In genomic region chr3:4438296-4438695, GRCh38 we compare ENCODE assay signal across 23 cellular contexts. TPM values are rescaled to one million over a fixed set of nuclear protein-coding genes. Genes with fewer than 3 reads are reported as not detected.
A peak's percentile ranks its signal among the peaks of the same experiment; 100 is the strongest.
DNase-seq lines count a peak whose midpoint lies in the region; ATAC-seq and TF ChIP-seq lines count a peak whose summit lies in the region.
"Had no signal": no experiment of that assay in that cellular context is flagged by ENCODE, and none has a peak within 500 bp of the region (broad histone marks: within the 10 kb centered on the region; RNA-seq: fewer than 3 reads in every experiment).

No MANE protein-coding gene starts in this region.

- H3K4me1 ChIP-seq in PC-3 (ENCODE audit: insufficient read depth, low read length) (peaks cover 10% of the 10 kb centered on the region), foreskin keratinocyte (no peaks in the 10 kb centered on the region), trophoblast cell (ENCODE audit: control insufficient read depth in 1 of 2, insufficient read depth in 2 of 2, low read length in 2 of 2) (no peaks in the 10 kb centered on the region)
- H3K4me1 ChIP-seq: BLaER1, Peyer's patch had no signal

- H3K23ac ChIP-seq in trophoblast cell (ENCODE audit: low read length) = no peak overlapping the region

- H2AFZ ChIP-seq in PC-3 (ENCODE audit: low read length) (no peak overlapping the region), trophoblast cell (ENCODE audit: insufficient read depth, low read length, poor library complexity) (no peak overlapping the region)

- no peaks in the 10 kb centered on the region for H3K9me3 Mint-ChIP-seq in Calu3 (ENCODE audit: low read depth, unreplicated experiment)
- no peaks in the 10 kb centered on the region for H3K9me3 Mint-ChIP-seq in activated T-cell treated with anti-CD3 and anti-CD28 coated beads, Interleukin-2, amount 50 U/mL, for 4 hours
- H3K9me3 Mint-ChIP-seq: CD4-positive, CD25-positive, alpha-beta regulatory T cell had no signal

- H3K36me3 ChIP-seq in PC-3 (ENCODE audit: low read depth, low read length) (peaks cover 2% of the 10 kb centered on the region; the same call in 1 of the 2 replicates), trophoblast cell (ENCODE audit: control insufficient read depth in 1 of 2, insufficient read depth in 2 of 2, low read length in 2 of 2) (no peaks in the 10 kb centered on the region)

- H3K27me3 Mint-ChIP-seq in Calu3 (ENCODE audit: unreplicated experiment) = no peaks in the 10 kb centered on the region
- no peaks in the 10 kb centered on the region for H3K27me3 Mint-ChIP-seq in activated T-cell treated with anti-CD3 and anti-CD28 coated beads, Interleukin-2, amount 50 U/mL, for 4 hours (ENCODE audit: low read depth)
- H3K27me3 Mint-ChIP-seq: CD4-positive, CD25-positive, alpha-beta regulatory T cell had no signal

- H3K9ac ChIP-seq in PC-3 (ENCODE audit: low read length) (no peak overlapping the region), trophoblast cell (ENCODE audit: low read length) (no peak overlapping the region)
- H3K9ac ChIP-seq: BLaER1, SK-N-SH had no signal

- no peak overlapping the region for H3K27ac ChIP-seq in PC-3 (ENCODE audit: low read length)
- H3K27ac ChIP-seq in foreskin keratinocyte = no peak overlapping the region
- H3K27ac ChIP-seq in trophoblast cell (ENCODE audit: low read depth, low read length) = no peak overlapping the region
- H3K27ac ChIP-seq: BLaER1, Peyer's patch had no signal

- no peak overlapping the region for H3K4ac ChIP-seq in trophoblast cell (ENCODE audit: low read depth, low read length)

- WGBS in trophoblast cell (ENCODE audit: extremely low coverage, insufficient coverage, insufficient read length) = no CpG with 5 or more reads among the region's 1 CpG

- H2BK5ac ChIP-seq in trophoblast cell (ENCODE audit: low read depth, low read length, poor library complexity) = no peak overlapping the region

- TF ChIP-seq CTCF in Calu3 (IDR thresholded peaks at IDR 0.05; ENCODE audit: unreplicated experiment) = no peak
- no peak for TF ChIP-seq CTCF in PC-3 (conservative IDR thresholded peaks at IDR 0.05; ENCODE audit: low read depth, low read length)
- TF ChIP-seq CTCF in foreskin keratinocyte (conservative IDR thresholded peaks at IDR 0.05) = no peak

- ATAC-seq in PC-3 = peak; percentile 46
- ATAC-seq in foreskin keratinocyte = peak; percentile 50
- ATAC-seq in activated T-cell treated with anti-CD3 and anti-CD28 coated beads, Interleukin-2, amount 50 U/mL, for 4 hours = no peak
- no peak for ATAC-seq in GM18867 (IDR thresholded peaks at IDR 0.05; ENCODE audit: unreplicated experiment)
- no peak for ATAC-seq in HG03196 (IDR thresholded peaks at IDR 0.05; ENCODE audit: unreplicated experiment)
- ATAC-seq: K562 had no signal

- no peak overlapping the region for H4K12ac ChIP-seq in trophoblast cell (ENCODE audit: low read depth, low read length)

- no peaks in the 10 kb centered on the region for H3K9me2 ChIP-seq in PC-3 (replicated peaks; ENCODE audit: low read length)
- H3K9me2 ChIP-seq: SK-N-SH had no signal

- peaks cover 3% of the 10 kb centered on the region for H3K79me1 ChIP-seq in trophoblast cell (ENCODE audit: low read length)

- H3K4me2 ChIP-seq in PC-3 (ENCODE audit: low read length) (peak overlapping the region; percentile 24; the same call in 1 of the 2 replicates), trophoblast cell (ENCODE audit: low read length) (no peak overlapping the region)
- H3K4me2 ChIP-seq: BLaER1, SK-N-SH had no signal

- H2AK5ac ChIP-seq in trophoblast cell (ENCODE audit: low read length) = no peak overlapping the region

- H2BK12ac ChIP-seq in trophoblast cell (ENCODE audit: low read length) = no peak overlapping the region

- H4K91ac ChIP-seq in trophoblast cell (ENCODE audit: low read depth, low read length) = no peak overlapping the region

- no peaks in the 10 kb centered on the region for H3K9me3 ChIP-seq in PC-3 (ENCODE audit: low read length)
- no peaks in the 10 kb centered on the region for H3K9me3 ChIP-seq in trophoblast cell (ENCODE audit: insufficient read depth, low read depth, low read length)
- H3K9me3 ChIP-seq: Peyer's patch, SK-N-SH had no signal

- DNase-seq in Calu3 = peak; percentile 26
- peak; percentile 84 for DNase-seq in PC-3
- DNase-seq in foreskin keratinocyte = peak; percentile 17 to 60
- DNase-seq in trophoblast cell = peak; percentile 82 to 87
- DNase-seq in activated T-cell treated with anti-CD3 and anti-CD28 coated beads, Interleukin-2, amount 50 U/mL, for 4 hours = no peak
- no peak for DNase-seq in DMS153 (lab: John Stamatoyannopoulos, UW)
- DNase-seq: CD4-positive, CD25-positive, alpha-beta regulatory T cell; EL; Kasumi-1; MV-4-11; NCI-H1105; NCI-H146; NCI-H1930; NCI-H2107; NCI-H526 treated with DMSO at 0.1 percent for 48 hours; Peyer's patch; SHP77 treated with DMSO at 0.1 percent for 48 hours; SK-N-SH; SW 1271 had no signal

- H2BK120ac ChIP-seq in trophoblast cell (ENCODE audit: insufficient read depth, low read length, poor library complexity) = no peak overlapping the region

- no peak overlapping the region for H3K4me3 Mint-ChIP-seq in Calu3 (ENCODE audit: low read depth, unreplicated experiment)
- H3K4me3 Mint-ChIP-seq in activated T-cell treated with anti-CD3 and anti-CD28 coated beads, Interleukin-2, amount 50 U/mL, for 4 hours = no peak overlapping the region
- H3K4me3 Mint-ChIP-seq: CD4-positive, CD25-positive, alpha-beta regulatory T cell had no signal

- no peak overlapping the region for H3K27ac Mint-ChIP-seq in Calu3 (ENCODE audit: unreplicated experiment)
- H3K27ac Mint-ChIP-seq: CD4-positive, CD25-positive, alpha-beta regulatory T cell had no signal

- CTCF ChIA-PET in Calu3 (lab: Charles Lee) = interaction anchor here (0.7 kb wide), 2 partner anchors 88 to 119 kb away, joined by 3 read pairs; no protein-coding TSS in a partner anchor
- CTCF ChIA-PET in PC-3 (lab: Charles Lee) = interaction anchor here (0.6 kb wide), 1 partner anchor 87 kb away, joined by 3 read pairs; no protein-coding TSS in a partner anchor

- H3K4me3 ChIP-seq in PC-3 (ENCODE audit: low read length) = no peak overlapping the region
- H3K4me3 ChIP-seq in trophoblast cell (ENCODE audit: low read depth, low read length) = no peak overlapping the region
- H3K4me3 ChIP-seq: BLaER1, K562, Peyer's patch had no signal

- no peaks in the 10 kb centered on the region for H3K27me3 ChIP-seq in PC-3 (ENCODE audit: low read length)
- H3K27me3 ChIP-seq in foreskin keratinocyte = no peaks in the 10 kb centered on the region
- H3K27me3 ChIP-seq in trophoblast cell (ENCODE audit: insufficient read depth, low read length) = no peaks in the 10 kb centered on the region
- H3K27me3 ChIP-seq: BLaER1, Peyer's patch had no signal

- H4K8ac ChIP-seq in trophoblast cell (ENCODE audit: low read depth, low read length) = no peak overlapping the region

- no peaks in the 10 kb centered on the region for H3F3A ChIP-seq in PC-3 (ENCODE audit: low read length, unreplicated experiment)

- intact Hi-C loops in Calu3 (cut with micrococcal nuclease; ENCODE audit: unreplicated experiment) = no loop called here
- intact Hi-C loops in PC-3 (cut with micrococcal nuclease) = no loop called here

- H3K79me2 ChIP-seq in PC-3 (ENCODE audit: low read length) (no peaks in the 10 kb centered on the region), trophoblast cell (ENCODE audit: control insufficient read depth, insufficient read depth, low read length, poor library complexity) (no peaks in the 10 kb centered on the region)

- no peaks in the 10 kb centered on the region for H3K36me3 Mint-ChIP-seq in Calu3 (ENCODE audit: insufficient read depth, unreplicated experiment)
- H3K36me3 Mint-ChIP-seq in activated T-cell treated with anti-CD3 and anti-CD28 coated beads, Interleukin-2, amount 50 U/mL, for 4 hours (ENCODE audit: insufficient read depth) = peaks cover 26% of the 10 kb centered on the region

- H3K14ac ChIP-seq in trophoblast cell (ENCODE audit: low read length) = no peak overlapping the region

- peaks cover 8% of the 10 kb centered on the region for H3K4me1 Mint-ChIP-seq in Calu3 (ENCODE audit: low read depth, unreplicated experiment)
- peaks cover 2% of the 10 kb centered on the region for H3K4me1 Mint-ChIP-seq in activated T-cell treated with anti-CD3 and anti-CD28 coated beads, Interleukin-2, amount 50 U/mL, for 4 hours (ENCODE audit: low read depth)

- POLR2A ChIA-PET in PC-3 (lab: Charles Lee; ENCODE audit: unreplicated experiment) = no interaction called here

- H3K18ac ChIP-seq in trophoblast cell (ENCODE audit: low read length) = no peak overlapping the region

- H4K20me1 ChIP-seq in PC-3 (ENCODE audit: low read length) = no peaks in the 10 kb centered on the region
- H4K20me1 ChIP-seq: BLaER1 had no signal

- BruUV-seq in Calu3 (replicated peaks; lab: Mats Ljungman, UMichigan) (no TSS peak), PC-3 (replicated peaks; lab: Mats Ljungman, UMichigan) (no TSS peak)

RNA-seq across cellular contexts. Expression of gene SUMF1, which starts 28.8 kb away (rescaled TPM):
- total RNA-seq in Calu3 (2022) = 24.8 and 31.8 TPM in 2 replicates
- total RNA-seq in PC-3 (2014; rRNA removed) = 79.1 and 81.5 TPM in 2 replicates
- total RNA-seq in foreskin keratinocyte = 22.4 and 22.5 TPM in 2 replicates
- polyA plus RNA-seq in foreskin keratinocyte = 14.6 and 17.5 TPM in 2 replicates
- polyA plus RNA-seq in trophoblast cell (2013) = 12.2 and 12.4 TPM in 2 replicates
- total RNA-seq in activated T-cell treated with anti-CD3 and anti-CD28 coated beads, Interleukin-2, amount 50 U/mL, for 4 hours = 10 to 100 TPM in 1 of 3 donors, 1 to 10 TPM in 2; 7.5 to 10.4 (median 9.4) TPM

RNA-seq across cellular contexts. Expression of gene ITPR1, which starts 54.9 kb away (rescaled TPM):
- 4.2 and 6.2 TPM in 2 replicates for total RNA-seq in Calu3 (2022)
- 48.5 and 57.5 TPM in 2 replicates for total RNA-seq in PC-3 (2014; rRNA removed)
- total RNA-seq in foreskin keratinocyte = 1.9 and 2.2 TPM in 2 replicates
- 0.66 and 0.84 TPM in 2 replicates for polyA plus RNA-seq in foreskin keratinocyte
- polyA plus RNA-seq in trophoblast cell (2013) = 1.1 TPM in 2 replicates
- 10 to 100 TPM; 59.0 to 92.3 (median 88.9) TPM for total RNA-seq in activated T-cell treated with anti-CD3 and anti-CD28 coated beads, Interleukin-2, amount 50 U/mL, for 4 hours

Comparison
In these comparisons a context has a peak if more than half of its experiments do, and no peak if none do; other contexts are left out.
1. DNase-seq: peak in Calu3 (single experiment), PC-3 (single experiment), foreskin keratinocyte (2 of 2) and trophoblast cell (2 of 2); none in activated T-cell treated with anti-CD3 and anti-CD28 coated beads, Interleukin-2, amount 50 U/mL, for 4 hours (single experiment) and DMS153 (single experiment).
2. ATAC-seq: peak in PC-3 (single experiment) and foreskin keratinocyte (single experiment); none in activated T-cell treated with anti-CD3 and anti-CD28 coated beads, Interleukin-2, amount 50 U/mL, for 4 hours (0 of 2), GM18867 (single experiment) and HG03196 (single experiment).